25 cellular contexts compared by ENCODE assay signal in the genomic region with DNA sequence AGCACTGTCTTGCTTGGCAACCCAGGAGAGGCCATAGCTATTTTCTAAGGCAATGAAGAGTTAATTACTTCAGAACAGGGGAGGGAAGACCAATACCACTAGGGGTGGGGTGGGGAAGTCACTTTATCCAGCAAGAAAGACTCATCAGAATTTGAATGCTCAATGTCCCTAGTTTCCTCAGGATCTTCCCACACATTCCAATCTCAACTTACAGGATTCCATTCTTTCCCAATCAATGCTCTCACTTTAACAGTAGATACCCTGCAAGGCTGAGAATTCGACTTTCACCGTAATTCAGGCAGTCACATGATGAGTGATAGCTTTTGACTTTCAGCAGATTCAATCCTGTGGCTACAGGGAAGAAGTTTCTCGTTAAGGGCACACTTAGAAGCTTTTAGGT.
DNase-seq lines count a peak whose midpoint lies in the region; ATAC-seq and TF ChIP-seq lines count a peak whose summit lies in the region.
"Had no signal": no experiment of that assay in that cellular context is flagged by ENCODE, and none has a peak within 500 bp of the region (broad histone marks: within the 10 kb centered on the region; RNA-seq: fewer than 3 reads in every experiment).

No MANE protein-coding gene starts in this region.

- H3K27ac Mint-ChIP-seq in endodermal cell = no peak overlapping the region
- H3K27ac Mint-ChIP-seq: CD8-positive, alpha-beta T cell; HFFc6 had no signal

- no peaks in the 10 kb centered on the region for H3K27me3 ChIP-seq in HUES64 (ENCODE audit: insufficient read depth, low read length)
- H3K27me3 ChIP-seq in endodermal cell (ENCODE audit: control insufficient read depth, insufficient read depth, low read length, poor library complexity, severe bottlenecking) = no peaks in the 10 kb centered on the region
- no peaks in the 10 kb centered on the region for H3K27me3 ChIP-seq in iPS-20b (ENCODE audit: insufficient read depth, low read length)
- H3K27me3 ChIP-seq: MG63 had no signal

- no peaks in the 10 kb centered on the region for H3K9me3 ChIP-seq in HUES64 (ENCODE audit: insufficient read depth, low read depth, low read length)
- H3K9me3 ChIP-seq in endodermal cell (ENCODE audit: control insufficient read depth, low read length) = no peaks in the 10 kb centered on the region
- no peaks in the 10 kb centered on the region for H3K9me3 ChIP-seq in iPS-20b (ENCODE audit: insufficient read depth, low read depth, low read length)
- no peaks in the 10 kb centered on the region for H3K9me3 ChIP-seq in OCI-LY7 (ENCODE audit: low read length)
- H3K9me3 ChIP-seq: HAP-1, MG63 had no signal

- no TSS peak for BruUV-seq in OCI-LY7 (replicated peaks; lab: Mats Ljungman, UMichigan)

- H3K27ac ChIP-seq in HUES64 (ENCODE audit: low read depth, low read length) = peak overlapping the region; percentile 83
- no peak overlapping the region for H3K27ac ChIP-seq in endodermal cell (ENCODE audit: low read depth, low read length)
- H3K27ac ChIP-seq in iPS-20b (ENCODE audit: low read length) = peak overlapping the region; percentile 19
- no peak overlapping the region for H3K27ac ChIP-seq in OCI-LY7 (ENCODE audit: low read depth, low read length, poor library complexity, severe bottlenecking)
- H3K27ac ChIP-seq: RWPE1 had no signal

- POLR2A ChIA-PET in OCI-LY7 (lab: Charles Lee) = no interaction called here

- no peak overlapping the region for H3K4me2 ChIP-seq in OCI-LY7 (ENCODE audit: low read length)

- CTCF ChIA-PET in OCI-LY7 (lab: Charles Lee; ENCODE audit: unreplicated experiment) = no interaction called here

- no peaks in the 10 kb centered on the region for H3K27me3 Mint-ChIP-seq in endodermal cell (ENCODE audit: insufficient read depth)

- no peak overlapping the region for H3K4me3 Mint-ChIP-seq in endodermal cell
- H3K4me3 Mint-ChIP-seq: CD8-positive, alpha-beta T cell; HFFc6 had no signal

- H2AFZ ChIP-seq in OCI-LY7 (ENCODE audit: low read length) = no peak overlapping the region

- H3K4me3 ChIP-seq in HUES64 (ENCODE audit: low read length) = no peak overlapping the region
- no peak overlapping the region for H3K4me3 ChIP-seq in endodermal cell (ENCODE audit: low read length)
- H3K4me3 ChIP-seq in iPS-20b (ENCODE audit: low read length) = no peak overlapping the region
- no peak overlapping the region for H3K4me3 ChIP-seq in OCI-LY7 (ENCODE audit: low read depth, low read length, poor library complexity, severe bottlenecking)
- H3K4me3 ChIP-seq: HAP-1, MG63 had no signal

- H4K20me1 ChIP-seq in OCI-LY7 (ENCODE audit: insufficient read depth, low read length) = no peaks in the 10 kb centered on the region

- H3K9ac ChIP-seq in HUES64 (ENCODE audit: low read depth, low read length) (no peak overlapping the region), endodermal cell (ENCODE audit: extremely low read depth, low read length, poor library complexity, severe bottlenecking) (no peak overlapping the region), iPS-20b (ENCODE audit: low read depth, low read length) (no peak overlapping the region)

- peaks cover 9% of the 10 kb centered on the region for H3K4me1 ChIP-seq in HUES64 (ENCODE audit: insufficient read depth, low read length)
- H3K4me1 ChIP-seq in endodermal cell (ENCODE audit: control insufficient read depth, insufficient read depth, low read length) = no peaks in the 10 kb centered on the region
- H3K4me1 ChIP-seq in iPS-20b (ENCODE audit: insufficient read depth, low read length) = peaks cover 10% of the 10 kb centered on the region
- no peaks in the 10 kb centered on the region for H3K4me1 ChIP-seq in OCI-LY7 (ENCODE audit: insufficient read depth, low read length, poor library complexity, severe bottlenecking)
- H3K4me1 ChIP-seq: HAP-1 had no signal

- H3K36me3 ChIP-seq in HUES64 (ENCODE audit: insufficient read depth, low read length) = no peaks in the 10 kb centered on the region
- H3K36me3 ChIP-seq in endodermal cell (ENCODE audit: control insufficient read depth, insufficient read depth, low read length) = no peaks in the 10 kb centered on the region
- no peaks in the 10 kb centered on the region for H3K36me3 ChIP-seq in iPS-20b (ENCODE audit: insufficient read depth, low read depth, low read length)
- no peaks in the 10 kb centered on the region for H3K36me3 ChIP-seq in OCI-LY7 (ENCODE audit: insufficient read depth, low read length)
- H3K36me3 ChIP-seq: HAP-1, MG63 had no signal

- intact Hi-C loops in OCI-LY7 (cut with micrococcal nuclease; ENCODE audit: unreplicated experiment) = no loop called here

- peaks cover 2% of the 10 kb centered on the region for H3K36me3 Mint-ChIP-seq in endodermal cell (ENCODE audit: low read depth)
- H3K36me3 Mint-ChIP-seq: CD8-positive, alpha-beta T cell had no signal

- H3K4me1 Mint-ChIP-seq in endodermal cell = peaks cover 4% of the 10 kb centered on the region

- DNase-seq in endodermal cell = peak; percentile 56
- DNase-seq in OCI-LY7 (ENCODE audit: low spot score) = no peak
- no peak for DNase-seq in NCI-H128 (lab: John Stamatoyannopoulos, UW; ENCODE audit: unreplicated experiment)
- DNase-seq: C1 segment of cervical spinal cord; CD8-positive, alpha-beta T cell; DMS153; DND-41; HFFc6; IMR-90; KG1; MG63; NCI-H1417; NCI-H1694; NCI-H2029 treated with DMSO at 0.1 percent for 48 hours; NCI-H2227 treated with DMSO at 0.1 percent for 48 hours; NCI-H526 treated with DMSO at 0.1 percent for 48 hours; SHP77; T-helper 1 cell had no signal

- TF ChIP-seq CTCF in endodermal cell (conservative IDR thresholded peaks at IDR 0.05) = no peak
- no peak for TF ChIP-seq CTCF in OCI-LY7 (conservative IDR thresholded peaks at IDR 0.05; ENCODE audit: low read length)

- 25% methylated on average over 3 of the region's 3 CpGs for WGBS in HUES64
- 43 to 52% methylated on average over 1 to 3 of the region's 3 CpGs for WGBS in endodermal cell (ENCODE audit: insufficient coverage in 1 of 2, insufficient read length in 1 of 2), 2 experiments

- ATAC-seq in HG03095 (IDR thresholded peaks at IDR 0.05; ENCODE audit: unreplicated experiment) = no peak
- no peak for ATAC-seq in HG03442 (IDR thresholded peaks at IDR 0.05; ENCODE audit: unreplicated experiment)
- ATAC-seq: CD8-positive, alpha-beta T cell; Panc1 had no signal

- H3K9me3 Mint-ChIP-seq in endodermal cell = peaks cover 14% of the 10 kb centered on the region

- H3K9me2 ChIP-seq in OCI-LY7 (ENCODE audit: insufficient read depth, low read length) = no peaks in the 10 kb centered on the region

- H3K79me2 ChIP-seq in OCI-LY7 (ENCODE audit: insufficient read depth, low read depth, low read length) = no peaks in the 10 kb centered on the region

Comparison
In these comparisons a context has a peak if more than half of its experiments do, and no peak if none do; other contexts are left out.
1. H3K27ac ChIP-seq: peak in HUES64 (single experiment) and iPS-20b (single experiment); none in endodermal cell (single experiment) and OCI-LY7 (single experiment).